Comparison of ENCODE assay signal across 24 cellular contexts in the genomic region with DNA sequence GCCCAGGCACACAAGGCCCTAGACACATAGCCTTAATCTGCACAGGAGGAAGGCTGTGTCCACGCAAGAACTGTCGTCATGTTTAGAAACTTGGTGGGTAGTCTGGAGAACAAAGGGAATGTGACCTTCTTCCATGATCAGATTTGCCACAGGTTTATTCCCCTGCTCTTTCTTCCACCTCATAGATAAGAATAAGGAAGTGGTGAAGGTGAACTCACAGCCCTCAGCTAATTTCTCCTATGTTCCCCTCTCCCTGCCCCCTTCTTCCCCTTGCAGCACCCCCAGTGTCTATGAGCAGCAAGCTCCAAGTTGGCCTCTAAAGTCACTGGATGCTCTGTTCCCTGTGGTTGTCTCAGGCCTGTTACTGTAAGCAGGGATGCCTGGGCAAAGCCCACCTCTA.
"Had no signal": no experiment of that assay in that cellular context is flagged by ENCODE, and none has a peak within 500 bp of the region (broad histone marks: within the 10 kb centered on the region; RNA-seq: fewer than 3 reads in every experiment).

No MANE protein-coding gene starts in this region.

- H3K27me3 ChIP-seq: ovary, suprapubic skin, tibial artery, upper lobe of right lung had no signal

- ATAC-seq: mucosa of descending colon; naive thymus-derived CD4-positive, alpha-beta T cell; natural killer cell treated with Interleukin-12 subunit alpha and Interleukin-12 subunit beta and Interleukin-15 and Interleukin-18, amount 100 ng/mL, for 72 hours; right cardiac atrium; sciatic nerve; stimulated activated effector memory CD8-positive, alpha-beta T cell treated with anti-CD3 and anti-CD28 coated beads, Interleukin-12 subunit alpha, Interleukin-12 subunit beta, amount 100 ng/mL, for 72 hours; upper lobe of right lung had no signal

- DNase-seq: islet precursor cell; left ventricle myocardium inferior; mesendoderm; midbrain; mucosa of descending colon; naive thymus-derived CD4-positive, alpha-beta T cell; ovary; retina; right cardiac atrium; small intestine; spleen; stimulated activated CD4-positive, alpha-beta T cell treated with anti-CD3 and anti-CD28 coated beads, Interleukin-4, amount 100 ng/mL, for 24 hours; stimulated activated naive CD4-positive, alpha-beta T cell; tibial artery; trophoblast cell; upper lobe of right lung had no signal

- H3K4me3 ChIP-seq: left ventricle myocardium inferior, lung, mucosa of descending colon, ovary, prostate gland, spleen, suprapubic skin, thoracic aorta, tibial artery, upper lobe of right lung had no signal

- FAIRE-seq: small intestine, urothelium cell line had no signal

- H3K36me3 ChIP-seq: left ventricle myocardium inferior, ovary, prostate gland, spleen, suprapubic skin, thoracic aorta, tibial artery, upper lobe of right lung had no signal

- H3K4me1 ChIP-seq: left ventricle myocardium inferior, prostate gland, spleen, suprapubic skin, tibial artery, upper lobe of right lung had no signal

- H3K9me3 ChIP-seq: left ventricle myocardium inferior, mucosa of descending colon, ovary, prostate gland, spleen, suprapubic skin, thoracic aorta, tibial artery, upper lobe of right lung had no signal

- H3K27ac ChIP-seq: left ventricle myocardium inferior, ovary, prostate gland, spleen, suprapubic skin, thoracic aorta, tibial artery, upper lobe of right lung had no signal
